7 cellular contexts compared by ENCODE assay signal in genomic region chr17:5237541-5238016, GRCh38.
A peak's percentile ranks its signal among the peaks of the same experiment; 100 is the strongest.
DNase-seq lines count a peak whose midpoint lies in the region; TF ChIP-seq lines count a peak whose summit lies in the region.

No MANE protein-coding gene starts in this region.

- peak; percentile 77 for TF ChIP-seq CTCF in HFF-Myc (IDR thresholded peaks at IDR 0.05; ENCODE audit: low read depth, low read length, missing control alignments)

- no peak overlapping the region for H3K4me3 ChIP-seq in HFF-Myc (replicated peaks; ENCODE audit: low read depth, low read length)

- DNase-seq in EL (peak; percentile 72), HFF-Myc (ENCODE audit: extremely low read depth, low read depth) (peak; percentile 46), NOMO-1 treated with DMSO at 0.1 percent for 48 hours (lab: John Stamatoyannopoulos, UW; ENCODE audit: unreplicated experiment) (peak; percentile 78), hepatic stellate cell (ENCODE audit: low spot score) (peak; percentile 40), middle frontal gyrus (ENCODE audit: extremely low spot score, low spot score) (no peak)
- DNase-seq in activated effector memory CD4-positive, alpha-beta T cell treated with anti-CD3 and anti-CD28 coated beads, Interleukin-2, amount 50 U/mL, for 16 hours: peak; percentile 71
- peak; percentile 10 for DNase-seq in stimulated activated CD4-positive, alpha-beta T cell treated with anti-CD3 and anti-CD28 coated beads, Interleukin-4, amount 100 ng/mL, for 1 hour
